In genomic region chr3:129599607-129600006, GRCh38 we compare ENCODE assay signal across 10 cellular contexts. TPM values are rescaled to one million over a fixed set of nuclear protein-coding genes. Genes with fewer than 3 reads are reported as not detected.
DNase-seq lines count a peak whose midpoint lies in the region; ATAC-seq, FAIRE-seq and TF ChIP-seq lines count a peak whose summit lies in the region.
"Had no signal": no experiment of that assay in that cellular context is flagged by ENCODE, and none has a peak within 500 bp of the region (broad histone marks: within the 10 kb centered on the region; RNA-seq: fewer than 3 reads in every experiment).

No MANE protein-coding gene starts in this region.

- no peak overlapping the region for H3K9ac ChIP-seq in SK-N-SH

- H4K20me1 ChIP-seq in SK-N-SH (ENCODE audit: insufficient read depth), result peaks cover 10% of the 10 kb centered on the region

- ATAC-seq in gastroesophageal sphincter, result peak; percentile 14

- no peak for TF ChIP-seq RAD21 in SK-N-SH (IDR thresholded peaks at IDR 0.05; ENCODE audit: low read length)

- WGBS in SK-N-SH (ENCODE audit: low lambda C conversion rate), result 80% methylated on average over 1 of the region's 5 CpGs
- WGBS in gastroesophageal sphincter (ENCODE audit: low coverage in 1 of 2), 2 donors, result 57 to 80% methylated on average over 1 of the region's 5 CpGs

- H3K79me2 ChIP-seq in SK-N-SH (ENCODE audit: insufficient read depth), result peaks cover 42% of the 10 kb centered on the region

- TF ChIP-seq CTCF in SK-N-SH (IDR thresholded peaks at IDR 0.05) (no peak), gastroesophageal sphincter (IDR thresholded peaks at IDR 0.05) (no peak)

- no peak overlapping the region for H2AFZ ChIP-seq in SK-N-SH (ENCODE audit: low read depth)

- no peak for TF ChIP-seq POLR2A in gastroesophageal sphincter (IDR thresholded peaks at IDR 0.05)
- TF ChIP-seq POLR2A in GM12891 (IDR thresholded peaks at IDR 0.05; ENCODE audit: low read depth, low read length), result no peak

- no peaks in the 10 kb centered on the region for H3K9me2 ChIP-seq in SK-N-SH

- no peaks in the 10 kb centered on the region for H3K9me3 ChIP-seq in SK-N-SH
- no peaks in the 10 kb centered on the region for H3K9me3 ChIP-seq in gastroesophageal sphincter

- CTCF ChIA-PET in SK-N-SH (lab: Yijun Ruan, JAX), result interaction anchor here (0.6 to 1.1 kb wide), 3 partner anchors 9 to 167 kb away, joined by 3 to 4 read pairs (median 3); no protein-coding TSS in a partner anchor

- DNase-seq in ELR (ENCODE audit: low read depth) (peak; percentile 86), SK-N-SH (no peak), pulmonary artery endothelial cell (ENCODE audit: low read depth, low spot score) (peak; percentile 92), GM12891 (ENCODE audit: insufficient read length, low spot score) (no peak), DMS79 (lab: John Stamatoyannopoulos, UW) (no peak), NCI-H748 treated with DMSO at 0.1 percent for 48 hours (lab: John Stamatoyannopoulos, UW) (no peak)
- no peak for DNase-seq in stimulated activated naive CD4-positive, alpha-beta T cell treated with Interleukin-2 at 50 U/mL for 16 hours (lab: John Stamatoyannopoulos, UW)
- DNase-seq: activated gamma-delta T cell, NCI-H2029 treated with DMSO at 0.1 percent for 48 hours had no signal

- H3F3A ChIP-seq in SK-N-SH (replicated peaks; ENCODE audit: insufficient read depth), result peaks cover 6% of the 10 kb centered on the region

- H3K4me1 ChIP-seq in SK-N-SH (ENCODE audit: control insufficient read depth in 1 of 2, insufficient read depth in 2 of 2, low read depth in 1 of 2, low read length in 1 of 2) (peaks cover 2 to 23% of the 10 kb centered on the region in 2 experiments; a peak in 3 of 4 replicates), gastroesophageal sphincter (peaks cover 0 to 100% (median 69%) of the 10 kb centered on the region in 3 donors)

- peak overlapping the region; percentile 26; the same call in 1 of the 2 replicates for H3K4me2 ChIP-seq in SK-N-SH

- H3K27me3 ChIP-seq in SK-N-SH (ENCODE audit: insufficient read depth) (no peaks in the 10 kb centered on the region), gastroesophageal sphincter (peaks cover 6% of the 10 kb centered on the region)

- no peak for TF ChIP-seq EP300 in SK-N-SH (IDR thresholded peaks at IDR 0.05; ENCODE audit: borderline replicate concordance in 1 of 2, low read depth in 1 of 2, low read length in 1 of 2)
- no peak for TF ChIP-seq EP300 in gastroesophageal sphincter (IDR thresholded peaks at IDR 0.05)

- H3K27ac ChIP-seq in SK-N-SH (ENCODE audit: low read depth in 2 of 2, low read length in 1 of 2) (peak overlapping the region in 1 of 2 experiments; percentile 36; a peak in 1 of 4 replicates), gastroesophageal sphincter (peak overlapping the region in 3 of 4 donors; percentile 79 to 88 (median 84))

- H3K4me3 ChIP-seq in SK-N-SH (ENCODE audit: low read depth in 2 of 2, low read length in 1 of 2) (no peak overlapping the region), gastroesophageal sphincter (no peak overlapping the region)

- POLR2A ChIA-PET in SK-N-SH (lab: Yijun Ruan, JAX), result no interaction called here

- FAIRE-seq in GM12891 (lab: Jason Lieb, UNC), result no peak

- H3K36me3 ChIP-seq in SK-N-SH (replicated peaks in 1 of 2; ENCODE audit: control insufficient read depth in 1 of 2, insufficient read depth in 2 of 2, low read length in 1 of 2) (no peaks in the 10 kb centered on the region), gastroesophageal sphincter (no peaks in the 10 kb centered on the region)

TF ChIP-seq in SK-N-SH, 30 proteins besides CTCF, POLR2A, EP300 and RAD21 (continues in another document):
- peak; percentile 75 for TF ChIP-seq REST (IDR thresholded peaks at IDR 0.05; ENCODE audit: low read depth, low read length)

TF ChIP-seq in GM12891, 5 proteins besides CTCF, POLR2A, EP300 and RAD21:
- TF ChIP-seq POU2F2 (IDR thresholded peaks at IDR 0.05; ENCODE audit: low read depth, low read length) (no peak), PAX5 (IDR thresholded peaks at IDR 0.05; ENCODE audit: insufficient read depth, low read length, severe bottlenecking) (no peak), POLR2AphosphoS5 (IDR thresholded peaks at IDR 0.05; ENCODE audit: low read depth, low read length) (no peak), SPI1 (IDR thresholded peaks at IDR 0.05; ENCODE audit: low read depth, low read length) (no peak)

RNA-seq across cellular contexts. Expression of gene PLXND1, which starts 6.9 kb away (rescaled TPM):
- polyA plus RNA-seq in SK-N-SH (2012; rRNA removed), result 43.0 and 53.5 TPM in 2 replicates
- 26.5 and 37.7 TPM in 2 replicates for polyA plus RNA-seq in SK-N-SH (2012; cell fraction: cytosol; rRNA removed)
- polyA plus RNA-seq in SK-N-SH (2012; cell fraction: nucleus; rRNA removed), result 122 and 155 TPM in 2 replicates
- total RNA-seq in gastroesophageal sphincter (10 to 100 TPM; 45.0 to 77.9 (median 61.5) TPM), pulmonary artery endothelial cell (236 and 339 TPM in 2 replicates)
- polyA plus RNA-seq in GM12891 (2012; ENCODE audit: low read depth, missing spikeins), result 0.63 TPM

RNA-seq across cellular contexts. Expression of gene H1-8, which starts 56.6 kb away (rescaled TPM):
- not detected in 2 replicates for polyA plus RNA-seq in SK-N-SH (2012; rRNA removed)
- not detected in 2 replicates for polyA plus RNA-seq in SK-N-SH (2012; cell fraction: cytosol; rRNA removed)
- not detected in 2 replicates for polyA plus RNA-seq in SK-N-SH (2012; cell fraction: nucleus; rRNA removed)
- total RNA-seq in gastroesophageal sphincter (not detected), pulmonary artery endothelial cell (not detected in 2 replicates)
- not detected for polyA plus RNA-seq in GM12891 (2012; ENCODE audit: low read depth, missing spikeins)

Comparison
In these comparisons a context has a peak if more than half of its experiments do, and no peak if none do; other contexts are left out.
1. DNase-seq: peak in ELR (single experiment) and pulmonary artery endothelial cell (single experiment); none in SK-N-SH (single experiment), GM12891 (single experiment), DMS79 (single experiment), NCI-H748 treated with DMSO at 0.1 percent for 48 hours (single experiment) and stimulated activated naive CD4-positive, alpha-beta T cell treated with Interleukin-2 at 50 U/mL for 16 hours (single experiment).